ENCODE assay signal across 33 cellular contexts in genomic region chr4:166687828-166688227, GRCh38.
DNase-seq lines count a peak whose midpoint lies in the region; TF ChIP-seq lines count a peak whose summit lies in the region.
"Had no signal": no experiment of that assay in that cellular context is flagged by ENCODE, and none has a peak within 500 bp of the region (broad histone marks: within the 10 kb centered on the region; RNA-seq: fewer than 3 reads in every experiment).

No MANE protein-coding gene starts in this region.

- peaks cover under 1% of the 10 kb centered on the region; the same call in 1 of the 2 replicates for H3K9me3 Mint-ChIP-seq in HFFc6

- no peaks in the 10 kb centered on the region for H3K27me3 Mint-ChIP-seq in HFFc6 (ENCODE audit: insufficient read depth)
- H3K27me3 Mint-ChIP-seq: B cell; CD4-positive, alpha-beta memory T cell; CD4-positive, alpha-beta T cell; CD4-positive, CD25-positive, alpha-beta regulatory T cell; CD8-positive, alpha-beta memory T cell had no signal

- H3K9me3 ChIP-seq in OCI-LY1 (ENCODE audit: low read length) (no peaks in the 10 kb centered on the region), neural cell (ENCODE audit: low read length) (no peaks in the 10 kb centered on the region)
- H3K9me3 ChIP-seq: A549; BE2C; BLaER1; BLaER1 treated with 17β-estradiol and CSF1 and Interleukin-3, amounts not matched to agents 10 nM and 100 nM; Caco-2 had no signal

- H3K27ac ChIP-seq in OCI-LY1 (ENCODE audit: low read depth, low read length, poor library complexity, severe bottlenecking) (peak overlapping the region; percentile 69), neural cell (ENCODE audit: low read length) (no peak overlapping the region)
- H3K27ac ChIP-seq: 22Rv1; A549; BLaER1; BLaER1 treated with 17β-estradiol and CSF1 and Interleukin-3, amounts not matched to agents 10 nM and 100 nM; C4-2B had no signal

- no peak for TF ChIP-seq EP300 in neural cell (conservative IDR thresholded peaks at IDR 0.05; ENCODE audit: poor library complexity, severe bottlenecking)

- TF ChIP-seq RAD21 in neural cell (conservative IDR thresholded peaks at IDR 0.05): no peak

- H3K4me3 ChIP-seq in OCI-LY1 (ENCODE audit: low read depth, low read length, poor library complexity, severe bottlenecking): no peak overlapping the region
- no peak overlapping the region for H3K4me3 ChIP-seq in neural cell (ENCODE audit: low read length)
- H3K4me3 ChIP-seq: A549; BLaER1; BLaER1 treated with 17β-estradiol and CSF1 and Interleukin-3, amounts not matched to agents 10 nM and 100 nM had no signal

- peaks cover 87% of the 10 kb centered on the region for H3K4me1 ChIP-seq in OCI-LY1 (ENCODE audit: insufficient read depth, low read length, severe bottlenecking)
- H3K4me1 ChIP-seq: A549; BLaER1; BLaER1 treated with 17β-estradiol and CSF1 and Interleukin-3, amounts not matched to agents 10 nM and 100 nM; Caco-2 had no signal

- no peak overlapping the region for H3K27ac Mint-ChIP-seq in HFFc6
- H3K27ac Mint-ChIP-seq: B cell; CD14-positive monocyte; CD4-positive, alpha-beta memory T cell; CD4-positive, alpha-beta T cell; CD4-positive, CD25-positive, alpha-beta regulatory T cell; CD8-positive, alpha-beta memory T cell; CD8-positive, alpha-beta T cell had no signal

- no peaks in the 10 kb centered on the region for H3K36me3 ChIP-seq in OCI-LY1 (ENCODE audit: insufficient read depth, low read length)
- no peaks in the 10 kb centered on the region for H3K36me3 ChIP-seq in neural cell (ENCODE audit: insufficient read depth, low read length)
- H3K36me3 ChIP-seq: BE2C; BLaER1; BLaER1 treated with 17β-estradiol and CSF1 and Interleukin-3, amounts not matched to agents 10 nM and 100 nM had no signal

- no peaks in the 10 kb centered on the region for H3K36me3 Mint-ChIP-seq in HFFc6 (ENCODE audit: low read depth)
- H3K36me3 Mint-ChIP-seq: CD14-positive monocyte; CD4-positive, alpha-beta memory T cell; CD4-positive, CD25-positive, alpha-beta regulatory T cell; CD8-positive, alpha-beta memory T cell; CD8-positive, alpha-beta T cell had no signal

- H4K20me1 ChIP-seq in OCI-LY1 (ENCODE audit: insufficient read depth, low read length): no peaks in the 10 kb centered on the region
- H4K20me1 ChIP-seq in neural cell (ENCODE audit: insufficient read depth): no peaks in the 10 kb centered on the region
- H4K20me1 ChIP-seq: BLaER1; BLaER1 treated with 17β-estradiol and CSF1 and Interleukin-3, amounts not matched to agents 10 nM and 100 nM had no signal

- H3K27me3 ChIP-seq in OCI-LY1 (ENCODE audit: insufficient read depth, low read length): no peaks in the 10 kb centered on the region
- H3K27me3 ChIP-seq in neural cell (ENCODE audit: insufficient read depth, low read depth, low read length): no peaks in the 10 kb centered on the region
- H3K27me3 ChIP-seq: BE2C; BLaER1; BLaER1 treated with 17β-estradiol and CSF1 and Interleukin-3, amounts not matched to agents 10 nM and 100 nM had no signal

- no peak for DNase-seq in HEK293T (ENCODE audit: extremely low spot score)
- no peak for DNase-seq in HCEC 1CT
- no peak for DNase-seq in HFFc6
- no peak for DNase-seq in T-helper 2 cell
- DNase-seq: 8988T; ACHN; AML-193; BE2C; C1 segment of cervical spinal cord; Caco-2; Calu3; CD4-positive, alpha-beta memory T cell; CD4-positive, alpha-beta T cell; CD4-positive, CD25-positive, alpha-beta regulatory T cell; CD8-positive, alpha-beta memory T cell; CD8-positive, alpha-beta T cell; COR-L47; DMS 273 treated with DMSO at 0.1 percent for 48 hours; DMS153; DMS53; DMS79; DMS79 treated with DMSO at 0.1 percent for 48 hours; DND-41; EL had no signal

- H3K9ac ChIP-seq in OCI-LY1 (ENCODE audit: low read length) (no peak overlapping the region), neural cell (ENCODE audit: low read length) (no peak overlapping the region)
- H3K9ac ChIP-seq: BLaER1; BLaER1 treated with 17β-estradiol and CSF1 and Interleukin-3, amounts not matched to agents 10 nM and 100 nM had no signal

- POLR2A ChIA-PET in HEK293T (lab: Yijun Ruan, JAX): no interaction called here

- TF ChIP-seq CTCF in OCI-LY1 (IDR thresholded peaks at IDR 0.05; ENCODE audit: low read length) (no peak), neural cell (IDR thresholded peaks at IDR 0.05; ENCODE audit: poor library complexity, severe bottlenecking) (no peak), HFFc6 (IDR thresholded peaks at IDR 0.05) (no peak)

- CTCF ChIA-PET in HEK293T (lab: Yijun Ruan, JAX): no interaction called here

- H3K9me2 ChIP-seq in OCI-LY1 (ENCODE audit: low read depth, low read length) (no peaks in the 10 kb centered on the region), neural cell (ENCODE audit: insufficient read depth, low read length) (no peaks in the 10 kb centered on the region)

- H3K4me1 Mint-ChIP-seq in HFFc6 (ENCODE audit: low read depth): no peaks in the 10 kb centered on the region
- H3K4me1 Mint-ChIP-seq: B cell; CD14-positive monocyte; CD4-positive, alpha-beta memory T cell; CD4-positive, CD25-positive, alpha-beta regulatory T cell; CD8-positive, alpha-beta memory T cell had no signal

- H3K4me3 Mint-ChIP-seq in HFFc6: no peak overlapping the region
- H3K4me3 Mint-ChIP-seq: B cell; CD14-positive monocyte; CD4-positive, alpha-beta memory T cell; CD4-positive, alpha-beta T cell; CD4-positive, CD25-positive, alpha-beta regulatory T cell; CD8-positive, alpha-beta memory T cell; CD8-positive, alpha-beta T cell had no signal

- H2AFZ ChIP-seq in OCI-LY1 (ENCODE audit: low read length): no peak overlapping the region
- no peak overlapping the region for H2AFZ ChIP-seq in neural cell (ENCODE audit: low read depth, low read length)

- no peak overlapping the region for H3K4me2 ChIP-seq in OCI-LY1 (ENCODE audit: low read length)
- H3K4me2 ChIP-seq in neural cell (ENCODE audit: low read length): no peak overlapping the region
- H3K4me2 ChIP-seq: A549; BLaER1; BLaER1 treated with 17β-estradiol and CSF1 and Interleukin-3, amounts not matched to agents 10 nM and 100 nM had no signal

- H3F3A ChIP-seq in OCI-LY1 (ENCODE audit: insufficient read depth, low read length) (no peaks in the 10 kb centered on the region), neural cell (ENCODE audit: insufficient read depth, low read length, poor library complexity, severe bottlenecking) (no peaks in the 10 kb centered on the region)

- H3K79me2 ChIP-seq in OCI-LY1 (ENCODE audit: insufficient read depth, low read length): no peaks in the 10 kb centered on the region
- no peaks in the 10 kb centered on the region for H3K79me2 ChIP-seq in neural cell (replicated peaks; ENCODE audit: insufficient read depth, low read length)

TF ChIP-seq in HEK293T, 16 proteins besides CTCF, POLR2A, EP300 and RAD21:
- TF ChIP-seq PKNOX1 (IDR thresholded peaks at IDR 0.05) (peak; percentile 77), L3MBTL2 (conservative IDR thresholded peaks at IDR 0.05) (no peak)

TF ChIP-seq in neural cell, 6 proteins besides CTCF, POLR2A, EP300 and RAD21:
- no peak for TF ChIP-seq TAF1 (IDR thresholded peaks at IDR 0.05; ENCODE audit: low read depth)
- no peak for TF ChIP-seq EZH2 (IDR thresholded peaks at IDR 0.05; ENCODE audit: borderline replicate concordance, insufficient read depth, low read length, poor library complexity, severe bottlenecking)
- peak; percentile 64 for TF ChIP-seq POLR2AphosphoS5 (IDR thresholded peaks at IDR 0.05)
TF ChIP-seq in neural cell: peak in this region for 1.
